Comparison of ENCODE assay signal across 11 cellular contexts in genomic region chr1:6424000-6424565, GRCh38. TPM values are rescaled to one million over a fixed set of nuclear protein-coding genes. Genes with fewer than 3 reads are reported as not detected.
DNase-seq lines count a peak whose midpoint lies in the region; ATAC-seq and TF ChIP-seq lines count a peak whose summit lies in the region.
"Had no signal": no experiment of that assay in that cellular context is flagged by ENCODE, and none has a peak within 500 bp of the region (broad histone marks: within the 10 kb centered on the region; RNA-seq: fewer than 3 reads in every experiment).

No MANE protein-coding gene starts in this region.

- ATAC-seq in HG03432 (IDR thresholded peaks at IDR 0.05; ENCODE audit: unreplicated experiment) = no peak

- intact Hi-C loops in activated CD4-positive, alpha-beta memory T cell treated with anti-CD3 and anti-CD28 coated beads for 36 hours (cut with micrococcal nuclease) = loop anchor here (2.0 to 5.0 kb wide), 3 partner anchors 15 to 223 kb away; no protein-coding TSS in a partner anchor
- intact Hi-C loops in A673 (cut with micrococcal nuclease; ENCODE audit: unreplicated experiment) (no loop called here), tibial artery (cut with DNase I; ENCODE audit: low total_unique reads) (no loop called here)

- H3K27ac Mint-ChIP-seq in activated CD4-positive, alpha-beta memory T cell treated with anti-CD3 and anti-CD28 coated beads for 36 hours = no peak overlapping the region
- no peak overlapping the region for H3K27ac Mint-ChIP-seq in immature natural killer cell

- peaks cover 16% of the 10 kb centered on the region for H3K4me1 Mint-ChIP-seq in activated CD4-positive, alpha-beta memory T cell treated with anti-CD3 and anti-CD28 coated beads for 36 hours (ENCODE audit: low read depth)
- peaks cover 7 to 11% of the 10 kb centered on the region in 2 donors for H3K4me1 Mint-ChIP-seq in immature natural killer cell

- H3K9ac ChIP-seq in BLaER1 treated with 17β-estradiol and CSF1 and Interleukin-3, amounts not matched to agents 10 nM and 100 nM = peak overlapping the region in 2 of 11 experiments; percentile 40 to 55; a peak in 3 of 22 replicates
- peak overlapping the region; percentile 30; the same call in 1 of the 2 replicates for H3K9ac ChIP-seq in ES-I3 (ENCODE audit: low read depth, low read length)

- H3K27me3 Mint-ChIP-seq in activated CD4-positive, alpha-beta memory T cell treated with anti-CD3 and anti-CD28 coated beads for 36 hours = peaks cover 38% of the 10 kb centered on the region
- H3K27me3 Mint-ChIP-seq in immature natural killer cell (ENCODE audit: low read depth in 3 of 3) = peaks cover 8 to 16% (median 9%) of the 10 kb centered on the region in 3 donors

- no peaks in the 10 kb centered on the region for H3K36me3 ChIP-seq in BLaER1 treated with 17β-estradiol and CSF1 and Interleukin-3, amounts not matched to agents 10 nM and 100 nM
- H3K36me3 ChIP-seq in ES-I3 (ENCODE audit: insufficient read depth, low read length) (no peaks in the 10 kb centered on the region), A673 (ENCODE audit: insufficient read depth, low read length, poor library complexity, severe bottlenecking) (no peaks in the 10 kb centered on the region), tibial artery (no peaks in the 10 kb centered on the region), right atrium auricular region (no peaks in the 10 kb centered on the region)
- H3K36me3 ChIP-seq: cardiac muscle cell had no signal

- CTCF ChIA-PET in activated CD4-positive, alpha-beta memory T cell treated with anti-CD3 and anti-CD28 coated beads for 36 hours (lab: Charles Lee) = interaction anchor here (0.7 to 5.5 kb wide), 34 partner anchors 8 to 221 kb away, joined by 3 to 106 read pairs (median 6); partner anchors contain the start of genes ACOT7 and PLEKHG5
- CTCF ChIA-PET in A673 (lab: Charles Lee) = interaction anchor here (1.1 to 1.6 kb wide), 3 partner anchors 10 to 20 kb away, joined by 4 to 9 read pairs (median 7); no protein-coding TSS in a partner anchor

- peak overlapping the region; percentile 84 to 95 (median 90) for H3K4me2 ChIP-seq in BLaER1 treated with 17β-estradiol and CSF1 and Interleukin-3, amounts not matched to agents 10 nM and 100 nM

- no peaks in the 10 kb centered on the region for H3K9me3 ChIP-seq in BLaER1 treated with 17β-estradiol and CSF1 and Interleukin-3, amounts not matched to agents 10 nM and 100 nM (replicated peaks in 1 of 11)
- H3K9me3 ChIP-seq in ES-I3 (ENCODE audit: control insufficient read depth, insufficient read depth, low read length) (no peaks in the 10 kb centered on the region), A673 (ENCODE audit: low read depth, low read length, poor library complexity, severe bottlenecking) (no peaks in the 10 kb centered on the region), tibial artery (no peaks in the 10 kb centered on the region), right atrium auricular region (no peaks in the 10 kb centered on the region)

- no peaks in the 10 kb centered on the region for H3K9me3 Mint-ChIP-seq in activated CD4-positive, alpha-beta memory T cell treated with anti-CD3 and anti-CD28 coated beads for 36 hours
- peaks cover 0 to 2% (median 0%) of the 10 kb centered on the region in 6 donors for H3K9me3 Mint-ChIP-seq in immature natural killer cell

- no TSS peak for BruUV-seq in A673 (replicated peaks; lab: Mats Ljungman, UMichigan)

- peak overlapping the region; percentile 20 for H3K4me3 Mint-ChIP-seq in activated CD4-positive, alpha-beta memory T cell treated with anti-CD3 and anti-CD28 coated beads for 36 hours
- H3K4me3 Mint-ChIP-seq in immature natural killer cell = peak overlapping the region; percentile 38 to 74 (median 59)

- H3K27ac ChIP-seq in BLaER1 treated with 17β-estradiol and CSF1 and Interleukin-3, amounts not matched to agents 10 nM and 100 nM = no peak overlapping the region
- H3K27ac ChIP-seq in A673 (ENCODE audit: low read depth, low read length, poor library complexity, severe bottlenecking) = no peak overlapping the region
- no peak overlapping the region for H3K27ac ChIP-seq in tibial artery
- H3K27ac ChIP-seq in right atrium auricular region = no peak overlapping the region
- H3K27ac ChIP-seq: cardiac muscle cell had no signal

- POLR2A ChIA-PET in activated CD4-positive, alpha-beta memory T cell treated with anti-CD3 and anti-CD28 coated beads for 36 hours (lab: Charles Lee) = no interaction called here
- POLR2A ChIA-PET in A673 (lab: Charles Lee; ENCODE audit: low non-redundant PET) = no interaction called here

- peak overlapping the region; percentile 17 to 57 (median 40); a peak in 17 of 20 replicates for H3K4me3 ChIP-seq in BLaER1 treated with 17β-estradiol and CSF1 and Interleukin-3, amounts not matched to agents 10 nM and 100 nM
- no peak overlapping the region for H3K4me3 ChIP-seq in A673 (ENCODE audit: low read depth, low read length, poor library complexity, severe bottlenecking)
- H3K4me3 ChIP-seq in tibial artery = no peak overlapping the region
- peak overlapping the region in 1 of 2 donors; percentile 32 for H3K4me3 ChIP-seq in right atrium auricular region
- H3K4me3 ChIP-seq: cardiac muscle cell had no signal

- no peaks in the 10 kb centered on the region for H3K36me3 Mint-ChIP-seq in activated CD4-positive, alpha-beta memory T cell treated with anti-CD3 and anti-CD28 coated beads for 36 hours
- H3K36me3 Mint-ChIP-seq in immature natural killer cell = no peaks in the 10 kb centered on the region

- peaks cover 0 to 89% (median 53%) of the 10 kb centered on the region in 11 experiments; a peak in 17 of 22 replicates for H4K20me1 ChIP-seq in BLaER1 treated with 17β-estradiol and CSF1 and Interleukin-3, amounts not matched to agents 10 nM and 100 nM

- no peak for DNase-seq in activated CD4-positive, alpha-beta memory T cell treated with anti-CD3 and anti-CD28 coated beads for 36 hours
- DNase-seq in immature natural killer cell = no peak
- DNase-seq in A673 (ENCODE audit: low spot score) = no peak
- DNase-seq in tibial artery = no peak
- no peak for DNase-seq in right atrium auricular region (ENCODE audit: low spot score)
- DNase-seq: hippocampal formation, NCI-H2081 treated with DMSO at 0.1 percent for 48 hours had no signal

- no peak for TF ChIP-seq CTCF in A673 (conservative IDR thresholded peaks at IDR 0.05; ENCODE audit: low read depth, low read length)
- TF ChIP-seq CTCF in tibial artery (IDR thresholded peaks at IDR 0.05) = no peak
- TF ChIP-seq CTCF in right atrium auricular region (IDR thresholded peaks at IDR 0.05) = no peak

- peaks cover 46 to 81% (median 75%) of the 10 kb centered on the region in 10 experiments for H3K4me1 ChIP-seq in BLaER1 treated with 17β-estradiol and CSF1 and Interleukin-3, amounts not matched to agents 10 nM and 100 nM
- H3K4me1 ChIP-seq in ES-I3 (ENCODE audit: insufficient read depth, low read length) (peaks cover 3% of the 10 kb centered on the region), A673 (ENCODE audit: insufficient read depth, low read length, poor library complexity, severe bottlenecking) (peaks cover 12% of the 10 kb centered on the region), tibial artery (peaks cover 0 to 51% (median 40%) of the 10 kb centered on the region in 4 donors), right atrium auricular region (peaks cover 0 to 45% of the 10 kb centered on the region in 2 donors)

- peaks cover 72 to 95% (median 86%) of the 10 kb centered on the region in 11 experiments for H3K27me3 ChIP-seq in BLaER1 treated with 17β-estradiol and CSF1 and Interleukin-3, amounts not matched to agents 10 nM and 100 nM
- peaks cover 65% of the 10 kb centered on the region for H3K27me3 ChIP-seq in A673 (replicated peaks; ENCODE audit: insufficient read depth, low read depth, low read length, poor library complexity)
- H3K27me3 ChIP-seq in tibial artery = peaks cover 4 to 100% of the 10 kb centered on the region in 2 donors
- H3K27me3 ChIP-seq in right atrium auricular region = peaks cover 42 to 43% of the 10 kb centered on the region in 2 donors

RNA-seq across cellular contexts. Expression of gene ESPN, which starts 0.5 kb away (rescaled TPM):
- total RNA-seq in activated CD4-positive, alpha-beta memory T cell treated with anti-CD3 and anti-CD28 coated beads for 36 hours = 1 to 10 TPM in 1 of 2 experiments, under 1 TPM in 1; 0.83 to 1.5 TPM
- not detected for polyA plus RNA-seq in immature natural killer cell
- not detected in 2 replicates for total RNA-seq in A673 (2021)
- under 1 TPM in 1 of 2 donors, not detected in 1; 0.47 TPM for total RNA-seq in right atrium auricular region

RNA-seq across cellular contexts. Expression of gene HES2, which starts 4.4 kb away (rescaled TPM):
- total RNA-seq in activated CD4-positive, alpha-beta memory T cell treated with anti-CD3 and anti-CD28 coated beads for 36 hours = under 1 TPM in 1 of 2 experiments, not detected in 1; 0.07 TPM
- polyA plus RNA-seq in immature natural killer cell = not detected
- total RNA-seq in A673 (2021) = not detected in 2 replicates
- total RNA-seq in right atrium auricular region = not detected
- total RNA-seq: cardiac muscle cell had no signal
- polyA plus RNA-seq: cardiac muscle cell had no signal

RNA-seq across cellular contexts. Expression of gene ACOT7, which starts 30.5 kb away (rescaled TPM):
- 10 to 100 TPM; 93.8 to 94.6 TPM for total RNA-seq in activated CD4-positive, alpha-beta memory T cell treated with anti-CD3 and anti-CD28 coated beads for 36 hours
- polyA plus RNA-seq in immature natural killer cell = 10 to 100 TPM; 26.7 to 31.2 (median 28.9) TPM
- total RNA-seq in A673 (2021) (129 and 132 TPM in 2 replicates), right atrium auricular region (10 to 100 TPM in 1 of 2 donors, 1 to 10 TPM in 1; 6.6 to 10.7 TPM)

RNA-seq across cellular contexts. Expression of gene TNFRSF25, which starts 41.9 kb away (rescaled TPM):
- total RNA-seq in activated CD4-positive, alpha-beta memory T cell treated with anti-CD3 and anti-CD28 coated beads for 36 hours = 10 to 100 TPM; 90.0 to 97.4 TPM
- polyA plus RNA-seq in immature natural killer cell = 10 to 100 TPM in 1 of 3 donors, 1 to 10 TPM in 2; 3.1 to 15.3 (median 9.8) TPM
- total RNA-seq in A673 (2021) (0.97 and 1.5 TPM in 2 replicates), right atrium auricular region (1 to 10 TPM; 4.4 to 7.4 TPM)

Comparison
In these comparisons a context has a peak if more than half of its experiments do, and no peak if none do; other contexts are left out.
1. H3K4me3 ChIP-seq: peak in BLaER1 treated with 17β-estradiol and CSF1 and Interleukin-3, amounts not matched to agents 10 nM and 100 nM (10 of 10); none in A673 (single experiment) and tibial artery (0 of 2).
2. RNA of gene ACOT7, which starts 30.5 kb away (total RNA-seq): 129 to 132 TPM in A673 and 93.8 to 94.6 TPM in activated CD4-positive, alpha-beta memory T cell treated with anti-CD3 and anti-CD28 coated beads for 36 hours; 6.6 to 10.7 TPM in right atrium auricular region; every median in the first group is over 4 times any median in the second.